ENCODE assay signal across 10 cellular contexts in genomic region chr16:16143038-16143763, GRCh38.
DNase-seq lines count a peak whose midpoint lies in the region; ATAC-seq and TF ChIP-seq lines count a peak whose summit lies in the region.
"Had no signal": no experiment of that assay in that cellular context is flagged by ENCODE, and none has a peak within 500 bp of the region (broad histone marks: within the 10 kb centered on the region; RNA-seq: fewer than 3 reads in every experiment).

No MANE protein-coding gene starts in this region.

- H3K27me3 ChIP-seq in right atrium auricular region (no peaks in the 10 kb centered on the region), prostate gland (replicated peaks; ENCODE audit: insufficient read depth) (no peaks in the 10 kb centered on the region)

- intact Hi-C loops in left ventricle myocardium superior (cut with micrococcal nuclease) (no loop called here), prostate gland (cut with DNase I) (no loop called here)

- H3K27ac ChIP-seq in right atrium auricular region (no peak overlapping the region), prostate gland (no peak overlapping the region)

- H3K9me3 ChIP-seq in right atrium auricular region (no peaks in the 10 kb centered on the region), prostate gland (no peaks in the 10 kb centered on the region)

- H3K4me1 ChIP-seq in right atrium auricular region (no peaks in the 10 kb centered on the region), prostate gland (replicated peaks) (no peaks in the 10 kb centered on the region)

- peaks cover 47% of the 10 kb centered on the region for H3K36me3 ChIP-seq in right atrium auricular region
- H3K36me3 ChIP-seq in prostate gland = peaks cover 4 to 15% of the 10 kb centered on the region in 2 donors

- WGBS in prostate gland = 88% methylated on average over 15 of the region's 15 CpGs

- no peaks in the 10 kb centered on the region for H3K9me3 Mint-ChIP-seq in endothelial cell (ENCODE audit: unreplicated experiment)
- H3K9me3 Mint-ChIP-seq: activated naive CD4-positive, alpha-beta T cell treated with anti-CD3 and anti-CD28 coated beads, Interleukin-2, amount 50 U/mL, for 24 hours had no signal

- H3K27ac Mint-ChIP-seq in endothelial cell (ENCODE audit: unreplicated experiment) = peak overlapping the region; percentile 18
- H3K27ac Mint-ChIP-seq: activated naive CD4-positive, alpha-beta T cell treated with anti-CD3 and anti-CD28 coated beads, Interleukin-2, amount 50 U/mL, for 24 hours had no signal

- H3K36me3 Mint-ChIP-seq in endothelial cell (ENCODE audit: low read depth, unreplicated experiment) = peaks cover 4% of the 10 kb centered on the region

- no peak overlapping the region for H3K4me3 Mint-ChIP-seq in endothelial cell (ENCODE audit: unreplicated experiment)
- H3K4me3 Mint-ChIP-seq: activated naive CD4-positive, alpha-beta T cell treated with anti-CD3 and anti-CD28 coated beads, Interleukin-2, amount 50 U/mL, for 24 hours had no signal

- H3K4me3 ChIP-seq in right atrium auricular region (no peak overlapping the region), prostate gland (no peak overlapping the region)

- peak; percentile 18 for DNase-seq in left ventricle myocardium superior
- no peak for DNase-seq in right atrium auricular region (ENCODE audit: low spot score)
- peak; percentile 38 to 61 for DNase-seq in NOMO-1 (lab: John Stamatoyannopoulos, UW; ENCODE audit: unreplicated experiment in 2 of 2)
- peak; percentile 50 for DNase-seq in endothelial cell (ENCODE audit: low spot score)
- DNase-seq in prostate gland (ENCODE audit: low spot score) = no peak
- no peak for DNase-seq in cortex of kidney (lab: John Stamatoyannopoulos, UW)
- DNase-seq in retina = no peak
- DNase-seq in midbrain (lab: John Stamatoyannopoulos, UW) = no peak
- DNase-seq: NCI-H1436 had no signal

- TF ChIP-seq CTCF in right atrium auricular region (IDR thresholded peaks at IDR 0.05) (peak in 1 of 2 donors; percentile 14), endothelial cell (IDR thresholded peaks at IDR 0.05; ENCODE audit: unreplicated experiment) (peak; percentile 25), prostate gland (IDR thresholded peaks at IDR 0.05) (no peak)

- no peak for TF ChIP-seq POLR2A in prostate gland (IDR thresholded peaks at IDR 0.05)

- H3K4me1 Mint-ChIP-seq in endothelial cell (ENCODE audit: unreplicated experiment) = peaks cover 5% of the 10 kb centered on the region
- H3K4me1 Mint-ChIP-seq: activated naive CD4-positive, alpha-beta T cell treated with anti-CD3 and anti-CD28 coated beads, Interleukin-2, amount 50 U/mL, for 24 hours had no signal

- no peak for ATAC-seq in left ventricle myocardium superior

- peaks cover 1% of the 10 kb centered on the region for H3K27me3 Mint-ChIP-seq in endothelial cell (ENCODE audit: unreplicated experiment)
- H3K27me3 Mint-ChIP-seq: activated naive CD4-positive, alpha-beta T cell treated with anti-CD3 and anti-CD28 coated beads, Interleukin-2, amount 50 U/mL, for 24 hours had no signal

Comparison
In these comparisons a context has a peak if more than half of its experiments do, and no peak if none do; other contexts are left out.
1. DNase-seq: peak in left ventricle myocardium superior (single experiment), NOMO-1 (2 of 2) and endothelial cell (single experiment); none in right atrium auricular region (single experiment), prostate gland (single experiment), cortex of kidney (single experiment), retina (single experiment) and midbrain (single experiment).